ENCODE assay signal across 11 cellular contexts in the genomic region with DNA sequence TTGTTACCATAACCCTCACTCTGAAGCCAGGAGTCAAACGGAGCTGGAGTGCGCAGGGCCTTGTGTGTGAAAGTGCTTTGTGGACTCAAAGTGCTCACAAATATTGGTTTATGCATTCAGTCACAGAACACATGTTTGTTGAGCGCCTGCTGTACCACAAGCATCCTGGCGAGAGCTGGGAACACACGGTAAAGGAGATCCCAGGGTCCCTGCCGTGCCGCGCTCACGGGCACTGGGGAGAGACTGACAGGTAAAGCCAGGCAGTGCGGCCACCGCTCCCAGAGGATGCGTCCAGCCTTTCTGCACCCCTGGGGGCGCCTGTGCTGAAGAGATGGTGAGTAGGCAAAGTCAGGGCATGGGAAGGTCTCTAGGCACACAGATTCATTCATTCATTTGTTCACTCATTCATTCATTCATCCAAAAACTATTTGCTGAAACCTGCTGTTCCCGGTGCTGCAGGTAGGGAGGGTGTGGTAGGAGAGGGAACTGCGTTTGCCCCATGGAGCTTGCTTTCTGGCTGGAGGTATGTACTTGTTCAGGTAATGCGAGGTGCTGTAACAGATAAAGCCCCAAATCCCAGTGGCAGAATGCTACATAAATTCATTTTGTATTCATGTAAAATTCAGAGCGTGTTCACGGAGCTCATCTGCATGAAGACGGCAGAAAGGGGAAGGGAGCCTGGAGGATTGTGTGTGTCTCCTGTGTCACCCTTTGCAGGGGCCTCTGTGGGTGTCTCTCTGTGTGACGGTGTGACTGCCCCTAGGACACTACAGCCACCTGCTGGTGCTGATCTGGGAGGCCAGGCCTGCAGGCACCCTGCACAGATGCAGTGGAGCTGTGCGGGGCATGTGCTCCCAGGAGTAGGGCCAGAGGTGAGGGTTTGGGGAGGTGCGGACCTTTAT.
DNase-seq lines count a peak whose midpoint lies in the region; ATAC-seq and TF ChIP-seq lines count a peak whose summit lies in the region.
"Had no signal": no experiment of that assay in that cellular context is flagged by ENCODE, and none has a peak within 500 bp of the region (broad histone marks: within the 10 kb centered on the region; RNA-seq: fewer than 3 reads in every experiment).

No MANE protein-coding gene starts in this region.

- intact Hi-C loops in testis (cut with DNase I; ENCODE audit: low total_unique reads), result no loop called here

- H3K4me1 ChIP-seq in testis, result no peaks in the 10 kb centered on the region

- H3K27me3 ChIP-seq in testis, result no peaks in the 10 kb centered on the region

- DNase-seq in activated naive CD4-positive, alpha-beta T cell treated with anti-CD3 and anti-CD28 coated beads, Interleukin-2, amount 10 ng/mL, durations not matched to agents 7 days and 5 days, result no peak
- DNase-seq in MV-4-11 (lab: John Stamatoyannopoulos, UW) (peak; percentile 48), coronary artery (ENCODE audit: low spot score) (peak; percentile 64), testis (peak; percentile 39), hepatic stellate cell (ENCODE audit: low spot score) (no peak)
- DNase-seq: activated naive CD4-positive, alpha-beta T cell treated with anti-CD3 and anti-CD28 coated beads, Interleukin-2, amount 50 U/mL, for 16 hours; NCI-H187; stimulated activated CD4-positive, alpha-beta T cell treated with anti-CD3 and anti-CD28 coated beads, Interleukin-2, amount 100 ng/mL, for 24 hours had no signal

- peak overlapping the region; percentile 27 for H3K27ac Mint-ChIP-seq in activated naive CD4-positive, alpha-beta T cell treated with anti-CD3 and anti-CD28 coated beads, Interleukin-2, amount 50 U/mL, for 24 hours
- H3K27ac Mint-ChIP-seq in activated naive CD4-positive, alpha-beta T cell treated with anti-CD3 and anti-CD28 coated beads, Interleukin-2, amount 10 ng/mL, durations not matched to agents 7 days and 5 days, result no peak overlapping the region

- ATAC-seq in GM21529 (IDR thresholded peaks at IDR 0.05; ENCODE audit: unreplicated experiment) (no peak), HG03442 (IDR thresholded peaks at IDR 0.05; ENCODE audit: unreplicated experiment) (no peak)

- H3K36me3 ChIP-seq in testis (ENCODE audit: low read depth, missing control alignments), result no peaks in the 10 kb centered on the region

- H3K27ac ChIP-seq in coronary artery (no peak overlapping the region), testis (no peak overlapping the region)

- CTCF ChIA-PET in activated naive CD4-positive, alpha-beta T cell treated with anti-CD3 and anti-CD28 coated beads, Interleukin-2, amount 10 ng/mL, durations not matched to agents 7 days and 5 days (lab: Charles Lee), result no interaction called here

- WGBS in testis, 2 donors, result 82% methylated on average over 21 to 22 of the region's 22 CpGs

- H3K36me3 Mint-ChIP-seq in activated naive CD4-positive, alpha-beta T cell treated with anti-CD3 and anti-CD28 coated beads, Interleukin-2, amount 50 U/mL, for 24 hours, result no peaks in the 10 kb centered on the region
- no peaks in the 10 kb centered on the region for H3K36me3 Mint-ChIP-seq in activated naive CD4-positive, alpha-beta T cell treated with anti-CD3 and anti-CD28 coated beads, Interleukin-2, amount 10 ng/mL, durations not matched to agents 7 days and 5 days

- TF ChIP-seq CTCF in coronary artery (IDR thresholded peaks at IDR 0.05), result no peak
- no peak for TF ChIP-seq CTCF in testis (IDR thresholded peaks at IDR 0.05)

- no peaks in the 10 kb centered on the region for H3K9me3 ChIP-seq in testis

- H3K9me3 Mint-ChIP-seq in activated naive CD4-positive, alpha-beta T cell treated with anti-CD3 and anti-CD28 coated beads, Interleukin-2, amount 50 U/mL, for 24 hours, result no peaks in the 10 kb centered on the region
- H3K9me3 Mint-ChIP-seq in activated naive CD4-positive, alpha-beta T cell treated with anti-CD3 and anti-CD28 coated beads, Interleukin-2, amount 10 ng/mL, durations not matched to agents 7 days and 5 days, result no peaks in the 10 kb centered on the region

- H3K4me3 Mint-ChIP-seq in activated naive CD4-positive, alpha-beta T cell treated with anti-CD3 and anti-CD28 coated beads, Interleukin-2, amount 50 U/mL, for 24 hours, result no peak overlapping the region
- H3K4me3 Mint-ChIP-seq in activated naive CD4-positive, alpha-beta T cell treated with anti-CD3 and anti-CD28 coated beads, Interleukin-2, amount 10 ng/mL, durations not matched to agents 7 days and 5 days, result no peak overlapping the region

- TF ChIP-seq POLR2A in testis (IDR thresholded peaks at IDR 0.05), result no peak

- no peak overlapping the region for H3K4me3 ChIP-seq in coronary artery
- no peak overlapping the region for H3K4me3 ChIP-seq in testis

- H3K27me3 Mint-ChIP-seq in activated naive CD4-positive, alpha-beta T cell treated with anti-CD3 and anti-CD28 coated beads, Interleukin-2, amount 50 U/mL, for 24 hours, result peaks cover 5% of the 10 kb centered on the region
- peaks cover 50% of the 10 kb centered on the region for H3K27me3 Mint-ChIP-seq in activated naive CD4-positive, alpha-beta T cell treated with anti-CD3 and anti-CD28 coated beads, Interleukin-2, amount 10 ng/mL, durations not matched to agents 7 days and 5 days

- H3K4me1 Mint-ChIP-seq in activated naive CD4-positive, alpha-beta T cell treated with anti-CD3 and anti-CD28 coated beads, Interleukin-2, amount 50 U/mL, for 24 hours, result peaks cover 9% of the 10 kb centered on the region
- peaks cover 17% of the 10 kb centered on the region for H3K4me1 Mint-ChIP-seq in activated naive CD4-positive, alpha-beta T cell treated with anti-CD3 and anti-CD28 coated beads, Interleukin-2, amount 10 ng/mL, durations not matched to agents 7 days and 5 days

Comparison
In these comparisons a context has a peak if more than half of its experiments do, and no peak if none do; other contexts are left out.
1. DNase-seq: peak in MV-4-11 (single experiment), coronary artery (single experiment) and testis (single experiment); none in activated naive CD4-positive, alpha-beta T cell treated with anti-CD3 and anti-CD28 coated beads, Interleukin-2, amount 10 ng/mL, durations not matched to agents 7 days and 5 days (single experiment) and hepatic stellate cell (single experiment).